Comparison of ENCODE assay signal across 12 cellular contexts in genomic region chr17:82078433-82078832, GRCh38.
"Had no signal": no experiment of that assay in that cellular context is flagged by ENCODE, and none has a peak within 500 bp of the region (broad histone marks: within the 10 kb centered on the region; RNA-seq: fewer than 3 reads in every experiment).

No MANE protein-coding gene starts in this region.

- H3K4me3 Mint-ChIP-seq: activated naive CD4-positive, alpha-beta T cell treated with anti-CD3 and anti-CD28 coated beads, Interleukin-2, amount 10 ng/mL, durations not matched to agents 7 days and 5 days; stimulated activated naive CD8-positive, alpha-beta T cell treated with anti-CD3 and anti-CD28 coated beads, Interleukin-15, Interleukin-2, amounts not matched to agents 100 ng/mL and 50 ng/mL, for 24 hours; type B pancreatic cell had no signal

- H3K27ac Mint-ChIP-seq: activated naive CD4-positive, alpha-beta T cell treated with anti-CD3 and anti-CD28 coated beads, Interleukin-2, amount 10 ng/mL, durations not matched to agents 7 days and 5 days; activated T-helper 2 cell treated with anti-CD3 and anti-CD28 coated beads, Interferon-gamma antibody, Interleukin-2, Interleukin-4, amounts not matched to agents 10 μg/mL and 5 μg/mL and 100 μg/mL, durations not matched to agents 14 hours and 24 hours and 36 hours; stimulated activated naive CD8-positive, alpha-beta T cell treated with anti-CD3 and anti-CD28 coated beads, Interleukin-15, Interleukin-2, amounts not matched to agents 100 ng/mL and 50 ng/mL, for 24 hours; type B pancreatic cell had no signal

- H3K4me3 ChIP-seq: adrenal gland, esophagus squamous epithelium, sigmoid colon, spleen, suprapubic skin had no signal

- H3K9me3 ChIP-seq: adrenal gland, esophagus squamous epithelium, sigmoid colon, spleen, suprapubic skin had no signal

- H3K36me3 Mint-ChIP-seq: type B pancreatic cell had no signal

- H3K27me3 Mint-ChIP-seq: stimulated activated naive CD8-positive, alpha-beta T cell treated with anti-CD3 and anti-CD28 coated beads, Interleukin-15, Interleukin-2, amounts not matched to agents 100 ng/mL and 50 ng/mL, for 24 hours had no signal

- H3K4me1 Mint-ChIP-seq: activated naive CD4-positive, alpha-beta T cell treated with anti-CD3 and anti-CD28 coated beads, Interleukin-2, amount 10 ng/mL, durations not matched to agents 7 days and 5 days had no signal

- H3K4me1 ChIP-seq: adrenal gland, sigmoid colon, spleen had no signal

- H3K27ac ChIP-seq: adrenal gland, esophagus squamous epithelium, sigmoid colon, spleen, suprapubic skin had no signal

- DNase-seq: activated CD4-positive, alpha-beta T cell treated with anti-CD3 and anti-CD28 coated beads, Interleukin-2, amount 50 U/mL, for 4 hours; activated naive CD4-positive, alpha-beta T cell treated with anti-CD3 and anti-CD28 coated beads, Interleukin-2, amount 10 ng/mL, durations not matched to agents 7 days and 5 days; activated T-cell treated with anti-CD3 and anti-CD28 coated beads for 4 hours; adrenal gland; esophagus squamous epithelium; kidney glomerular epithelial cell; sigmoid colon; spleen had no signal

- H3K9me3 Mint-ChIP-seq: activated naive CD4-positive, alpha-beta T cell treated with anti-CD3 and anti-CD28 coated beads, Interleukin-2, amount 10 ng/mL, durations not matched to agents 7 days and 5 days; activated T-helper 2 cell treated with anti-CD3 and anti-CD28 coated beads, Interferon-gamma antibody, Interleukin-2, Interleukin-4, amounts not matched to agents 10 μg/mL and 5 μg/mL and 100 μg/mL, durations not matched to agents 14 hours and 24 hours and 36 hours; stimulated activated naive CD8-positive, alpha-beta T cell treated with anti-CD3 and anti-CD28 coated beads, Interleukin-15, Interleukin-2, amounts not matched to agents 100 ng/mL and 50 ng/mL, for 24 hours; type B pancreatic cell had no signal

- H3K27me3 ChIP-seq: adrenal gland, esophagus squamous epithelium, sigmoid colon, spleen, suprapubic skin had no signal
